Comparison of ENCODE assay signal across 9 cellular contexts in the genomic region with DNA sequence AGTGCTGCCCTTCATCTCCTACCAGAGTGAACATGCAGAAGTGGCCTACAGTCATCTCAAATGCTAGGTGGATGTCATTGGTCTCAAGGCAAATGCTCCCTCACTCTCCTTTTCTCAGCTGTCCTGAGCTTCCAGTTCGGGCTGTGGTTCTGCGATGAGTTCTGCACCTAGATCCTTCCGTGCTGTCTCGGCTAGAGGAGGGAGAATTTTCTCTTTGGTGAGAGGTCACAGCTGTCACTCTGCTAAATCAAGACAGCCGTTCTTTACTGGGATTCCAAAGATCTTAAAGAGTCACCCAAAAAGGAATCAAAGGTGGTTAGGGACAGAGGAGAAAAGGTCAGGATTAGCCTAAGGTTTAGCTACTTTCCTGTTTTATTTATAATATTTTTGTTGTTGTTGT. TPM values are rescaled to one million over a fixed set of nuclear protein-coding genes. Genes with fewer than 3 reads are reported as not detected.
DNase-seq lines count a peak whose midpoint lies in the region; ATAC-seq and TF ChIP-seq lines count a peak whose summit lies in the region.
"Had no signal": no experiment of that assay in that cellular context is flagged by ENCODE, and none has a peak within 500 bp of the region (broad histone marks: within the 10 kb centered on the region; RNA-seq: fewer than 3 reads in every experiment).

No MANE protein-coding gene starts in this region.

- no peaks in the 10 kb centered on the region for H3K9me3 Mint-ChIP-seq in activated CD8-positive, alpha-beta T cell treated with anti-CD3 and anti-CD28 coated beads for 36 hours

- peak overlapping the region in 10 of 12 donors; percentile 14 to 94 (median 84) for H3K4me3 ChIP-seq in heart left ventricle
- H3K4me3 ChIP-seq in iPS-20b (ENCODE audit: low read length), result peak overlapping the region; percentile 93; the same call in 1 of the 2 replicates
- H3K4me3 ChIP-seq in thyroid gland (replicated peaks in 1 of 3), result peak overlapping the region in 1 of 3 donors; percentile 2

- intact Hi-C loops in heart left ventricle (cut with DNase I), result loop anchor here in 1 of 10 donors (10.0 kb wide), 1 partner anchor 297 kb away; the partner anchor contains the start of gene RIPK1
- intact Hi-C loops in Right ventricle myocardium superior (cut with DNase I), result no loop called here
- intact Hi-C loops in activated CD8-positive, alpha-beta T cell treated with anti-CD3 and anti-CD28 coated beads for 36 hours (cut with micrococcal nuclease), result no loop called here
- intact Hi-C loops in thyroid gland (cut with DNase I), result no loop called here

- DNase-seq in heart left ventricle (no peak), Right ventricle myocardium superior (no peak), thyroid gland (no peak)
- no peak for DNase-seq in activated CD8-positive, alpha-beta T cell treated with anti-CD3 and anti-CD28 coated beads for 36 hours
- DNase-seq in activated effector memory CD4-positive, alpha-beta T cell treated with Interleukin-2 at 50 U/mL for 16 hours, result no peak
- no peak for DNase-seq in stimulated activated CD4-positive, alpha-beta T cell treated with anti-CD3 and anti-CD28 coated beads, Interleukin-2, amount 100 ng/mL, for 48 hours
- DNase-seq: effector memory CD4-positive, alpha-beta T cell had no signal

- TF ChIP-seq CTCF in heart left ventricle (IDR thresholded peaks at IDR 0.05) (no peak), thyroid gland (IDR thresholded peaks at IDR 0.05) (no peak)
- TF ChIP-seq CTCF in activated CD8-positive, alpha-beta T cell treated with anti-CD3 and anti-CD28 coated beads for 36 hours (IDR thresholded peaks at IDR 0.05), result no peak

- no peaks in the 10 kb centered on the region for H3K9me3 ChIP-seq in heart left ventricle
- H3K9me3 ChIP-seq in iPS-20b (ENCODE audit: insufficient read depth, low read depth, low read length), result no peaks in the 10 kb centered on the region
- no peaks in the 10 kb centered on the region for H3K9me3 ChIP-seq in thyroid gland

- peak overlapping the region; percentile 80 for H3K4me3 Mint-ChIP-seq in activated CD8-positive, alpha-beta T cell treated with anti-CD3 and anti-CD28 coated beads for 36 hours

- ATAC-seq in heart left ventricle, result no peak
- ATAC-seq in Right ventricle myocardium superior (ENCODE audit: poor library complexity), result no peak
- ATAC-seq in activated CD8-positive, alpha-beta T cell treated with anti-CD3 and anti-CD28 coated beads for 36 hours, result no peak
- no peak for ATAC-seq in HG02642 (IDR thresholded peaks at IDR 0.05; ENCODE audit: poor library complexity, unreplicated experiment)

- peaks cover 0 to 30% (median 17%) of the 10 kb centered on the region in 9 donors for H3K36me3 ChIP-seq in heart left ventricle
- peaks cover 31% of the 10 kb centered on the region for H3K36me3 ChIP-seq in iPS-20b (ENCODE audit: insufficient read depth, low read depth, low read length)
- no peaks in the 10 kb centered on the region for H3K36me3 ChIP-seq in thyroid gland

- H3K27me3 Mint-ChIP-seq in activated CD8-positive, alpha-beta T cell treated with anti-CD3 and anti-CD28 coated beads for 36 hours, result no peaks in the 10 kb centered on the region

- H3K4me1 ChIP-seq in heart left ventricle (peaks cover 0 to 69% (median 55%) of the 10 kb centered on the region in 12 donors), iPS-20b (ENCODE audit: insufficient read depth, low read length) (peaks cover 21% of the 10 kb centered on the region; the same call in 1 of the 2 replicates), thyroid gland (peaks cover 30 to 44% of the 10 kb centered on the region in 2 donors)

- H3K27ac ChIP-seq in heart left ventricle (peak overlapping the region in 10 of 12 donors; percentile 3 to 98 (median 96)), iPS-20b (ENCODE audit: low read length) (no peak overlapping the region), thyroid gland (peak overlapping the region in 2 of 3 donors; percentile 24 to 94)

- H3K9ac ChIP-seq in iPS-20b (ENCODE audit: low read depth, low read length), result no peak overlapping the region

- no peak overlapping the region for H3K27ac Mint-ChIP-seq in activated CD8-positive, alpha-beta T cell treated with anti-CD3 and anti-CD28 coated beads for 36 hours

- no peak for TF ChIP-seq POLR2A in heart left ventricle (IDR thresholded peaks at IDR 0.05)
- no peak for TF ChIP-seq POLR2A in thyroid gland (IDR thresholded peaks at IDR 0.05)

- WGBS in heart left ventricle, 4 donors, result 8 to 20% (median 12%) methylated on average over 5 of the region's 5 CpGs
- WGBS in thyroid gland, 2 donors, result 57 to 62% methylated on average over 5 of the region's 5 CpGs

- H3K27me3 ChIP-seq in heart left ventricle, result no peaks in the 10 kb centered on the region
- H3K27me3 ChIP-seq in iPS-20b (ENCODE audit: insufficient read depth, low read length), result no peaks in the 10 kb centered on the region
- no peaks in the 10 kb centered on the region for H3K27me3 ChIP-seq in thyroid gland

- H3K36me3 Mint-ChIP-seq in activated CD8-positive, alpha-beta T cell treated with anti-CD3 and anti-CD28 coated beads for 36 hours (ENCODE audit: low read depth), result peaks cover 35% of the 10 kb centered on the region

- CTCF ChIA-PET in activated CD8-positive, alpha-beta T cell treated with anti-CD3 and anti-CD28 coated beads for 36 hours (lab: Charles Lee), result interaction anchor here (0.7 to 6.3 kb wide), 12 partner anchors 11 to 168 kb away, joined by 4 to 32 read pairs (median 6); partner anchors contain the start of gene MYLK4

- H3K4me1 Mint-ChIP-seq in activated CD8-positive, alpha-beta T cell treated with anti-CD3 and anti-CD28 coated beads for 36 hours (ENCODE audit: low read depth), result peaks cover 49% of the 10 kb centered on the region

- POLR2A ChIA-PET in activated CD8-positive, alpha-beta T cell treated with anti-CD3 and anti-CD28 coated beads for 36 hours (lab: Charles Lee), result interaction anchor here (0.8 to 4.7 kb wide), 7 partner anchors 12 to 210 kb away, joined by 3 to 21 read pairs (median 4); partner anchors contain the start of gene SERPINB1

RNA-seq across cellular contexts. Expression of gene WRNIP1, which starts 2.9 kb away (rescaled TPM):
- total RNA-seq in heart left ventricle, result 10 to 100 TPM; 32.1 to 64.1 (median 34.7) TPM
- polyA plus RNA-seq in heart left ventricle, result 10 to 100 TPM; 32.7 to 39.0 TPM
- 39.8 TPM for total RNA-seq in Right ventricle myocardium superior
- total RNA-seq in activated CD8-positive, alpha-beta T cell treated with anti-CD3 and anti-CD28 coated beads for 36 hours, result 10 to 100 TPM; 36.1 to 36.6 TPM
- total RNA-seq in thyroid gland, result 10 to 100 TPM; 70.6 to 99.9 (median 84.1) TPM

RNA-seq across cellular contexts. Expression of gene MYLK4, which starts 17.4 kb away (rescaled TPM):
- total RNA-seq in heart left ventricle (1 to 10 TPM in 3 of 9 donors, under 1 TPM in 6; 0.28 to 1.6 (median 0.80) TPM), Right ventricle myocardium superior (1.4 TPM), thyroid gland (1 to 10 TPM in 3 of 4 donors, under 1 TPM in 1; 0.94 to 1.8 (median 1.1) TPM)
- under 1 TPM; 0.14 to 0.38 TPM for polyA plus RNA-seq in heart left ventricle
- under 1 TPM; 0.09 to 0.11 TPM for total RNA-seq in activated CD8-positive, alpha-beta T cell treated with anti-CD3 and anti-CD28 coated beads for 36 hours
